Comparison of ENCODE assay signal across 8 cellular contexts in the genomic region with DNA sequence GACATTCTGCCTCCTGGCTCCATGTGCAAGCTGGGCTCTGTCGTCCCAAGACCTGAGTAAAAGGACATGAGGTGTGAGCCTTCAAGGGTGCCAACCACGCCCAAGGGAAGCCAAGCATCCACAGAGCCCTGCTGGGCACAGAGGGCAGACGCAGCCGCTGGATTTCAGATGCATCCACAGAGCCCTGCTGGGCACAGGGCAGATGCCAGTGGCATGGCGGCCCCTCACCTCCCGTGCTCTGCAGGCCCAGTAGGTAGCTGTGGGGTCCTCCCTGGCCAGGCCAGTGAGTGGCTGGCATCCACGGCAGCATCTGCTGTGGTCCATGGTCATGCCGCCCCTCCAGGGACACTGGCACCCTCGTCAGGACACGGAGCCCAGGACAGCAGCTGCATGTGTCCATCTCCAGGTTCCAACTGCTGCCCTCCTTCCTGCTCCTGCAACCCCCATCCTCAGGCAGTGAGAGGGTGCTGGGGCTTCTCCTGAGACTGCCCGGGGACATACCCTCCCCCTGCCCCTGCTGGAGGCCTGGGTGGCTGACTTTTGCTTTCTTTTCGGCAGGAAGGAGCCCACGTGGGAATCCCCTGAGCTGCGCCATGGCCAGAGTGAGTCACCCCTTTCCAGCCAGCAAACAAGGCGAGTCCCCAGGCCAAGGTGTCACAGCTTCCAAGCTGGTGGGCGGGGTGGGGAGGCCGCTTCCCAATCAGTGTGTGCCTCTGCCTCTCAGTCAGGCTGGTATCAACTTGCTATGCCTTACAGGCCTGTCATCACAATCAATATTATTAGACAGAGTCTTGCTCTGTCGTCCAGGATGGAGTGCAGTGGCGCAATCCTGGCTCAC. TPM values are rescaled to one million over a fixed set of nuclear protein-coding genes. Genes with fewer than 3 reads are reported as not detected.
DNase-seq lines count a peak whose midpoint lies in the region; ATAC-seq and TF ChIP-seq lines count a peak whose summit lies in the region.

No MANE protein-coding gene starts in this region.

- POLR2A ChIA-PET in OCI-LY7 (lab: Charles Lee) = no interaction called here

- no peaks in the 10 kb centered on the region for H3K27me3 ChIP-seq in heart right ventricle

- H3K9me3 ChIP-seq in OCI-LY7 (ENCODE audit: low read length) (no peaks in the 10 kb centered on the region), heart right ventricle (no peaks in the 10 kb centered on the region)

- in situ Hi-C loops in ACHN (cut with HindIII; ENCODE audit: low pct_ligation_motif_present, low pct_unique_long_range_greater_than_20kb, low sequenced_read_pairs) = no loop called here

- peak overlapping the region; percentile 39 for H3K4me2 ChIP-seq in OCI-LY7 (ENCODE audit: low read length)

- no peaks in the 10 kb centered on the region for H4K20me1 ChIP-seq in OCI-LY7 (ENCODE audit: insufficient read depth, low read length)

- no peak for TF ChIP-seq CTCF in OCI-LY7 (conservative IDR thresholded peaks at IDR 0.05; ENCODE audit: low read length)
- TF ChIP-seq CTCF in heart right ventricle (IDR thresholded peaks at IDR 0.05) = no peak

- no peaks in the 10 kb centered on the region for H3K9me2 ChIP-seq in OCI-LY7 (ENCODE audit: insufficient read depth, low read length)

- intact Hi-C loops in OCI-LY7 (cut with micrococcal nuclease; ENCODE audit: unreplicated experiment) = no loop called here
- intact Hi-C loops in heart right ventricle (cut with DNase I) = loop anchor here in 1 of 10 donors (10.0 kb wide), 1 partner anchor 52 kb away; no protein-coding TSS in a partner anchor

- H3K4me3 ChIP-seq in OCI-LY7 (ENCODE audit: low read depth, low read length, poor library complexity, severe bottlenecking) (no peak overlapping the region), heart right ventricle (peak overlapping the region in 7 of 10 donors; percentile 2 to 51 (median 20))

- H2AFZ ChIP-seq in OCI-LY7 (ENCODE audit: low read length) = no peak overlapping the region

- no TSS peak for BruUV-seq in OCI-LY7 (replicated peaks; lab: Mats Ljungman, UMichigan)

- no peaks in the 10 kb centered on the region for H3K36me3 ChIP-seq in OCI-LY7 (ENCODE audit: insufficient read depth, low read length)
- no peaks in the 10 kb centered on the region for H3K36me3 ChIP-seq in heart right ventricle

- peak; percentile 32 for ATAC-seq in GM19463 (IDR thresholded peaks at IDR 0.05; ENCODE audit: unreplicated experiment)
- ATAC-seq in heart right ventricle = peak in 7 of 8 donors; percentile 6 to 66 (median 54)
- ATAC-seq in HG02759 (IDR thresholded peaks at IDR 0.05; ENCODE audit: unreplicated experiment) = no peak

- CTCF ChIA-PET in OCI-LY7 (lab: Charles Lee; ENCODE audit: unreplicated experiment) = interaction anchor here (0.6 kb wide), 1 partner anchor 114 kb away, joined by 6 read pairs; no protein-coding TSS in a partner anchor

- no peak overlapping the region for H3K27ac ChIP-seq in OCI-LY7 (ENCODE audit: low read depth, low read length, poor library complexity, severe bottlenecking)
- H3K27ac ChIP-seq in heart right ventricle = peak overlapping the region in 9 of 10 donors; percentile 9 to 89 (median 56)

- peaks cover 5% of the 10 kb centered on the region for H3K79me2 ChIP-seq in OCI-LY7 (ENCODE audit: insufficient read depth, low read depth, low read length)

- WGBS in heart right ventricle, 2 donors = 41 to 47% methylated on average over 19 of the region's 19 CpGs

- DNase-seq in ACHN (peak; percentile 81), OCI-LY7 (ENCODE audit: low spot score) (peak; percentile 25), activated T-helper 1 cell treated with Interleukin-2 at 50 U/mL for 16 hours (ENCODE audit: low read depth) (peak; percentile 73), heart right ventricle (peak; percentile 42 to 67), NCI-H1092 treated with DMSO at 0.1 percent for 48 hours (lab: John Stamatoyannopoulos, UW) (no peak)
- DNase-seq in stimulated activated CD4-positive, alpha-beta T cell treated with anti-CD3 and anti-CD28 coated beads, Interleukin-1b, Interleukin-23, amount 100 ng/mL, for 24 hours (ENCODE audit: low read depth in 4 of 4, low spot score in 1 of 4) = peak; percentile 65 to 92 (median 74)

- H3K4me1 ChIP-seq in OCI-LY7 (ENCODE audit: insufficient read depth, low read length, poor library complexity, severe bottlenecking) = peaks cover 21% of the 10 kb centered on the region
- H3K4me1 ChIP-seq in heart right ventricle = peaks cover 10 to 36% (median 30%) of the 10 kb centered on the region in 9 donors

RNA-seq across cellular contexts. Expression of a gene that starts 4.0 kb away (rescaled TPM):
- total RNA-seq in OCI-LY7 (2014; rRNA removed; shearing (Covaris generic)) = 31.4 and 34.7 TPM in 2 replicates
- total RNA-seq in OCI-LY7 (2022) = 40.5 and 43.7 TPM in 2 replicates
- total RNA-seq in heart right ventricle = 10 to 100 TPM in 5 of 10 donors, 1 to 10 TPM in 5; 5.4 to 14.8 (median 9.7) TPM
- polyA plus RNA-seq in heart right ventricle = 10 to 100 TPM; 10.1 to 17.0 TPM

RNA-seq across cellular contexts. Expression of a gene that starts 16.2 kb away (rescaled TPM):
- total RNA-seq in OCI-LY7 (2014; rRNA removed; shearing (Covaris generic)) = 272 and 409 TPM in 2 replicates
- total RNA-seq in OCI-LY7 (2022) (222 and 246 TPM in 2 replicates), heart right ventricle (100 to 1,000 TPM; 289 to 375 (median 329) TPM)
- 1,000 to 10,000 TPM in 1 of 2 donors, 100 to 1,000 TPM in 1; 624 to 1,058 TPM for polyA plus RNA-seq in heart right ventricle

RNA-seq across cellular contexts. Expression of a gene that starts 30.2 kb away (rescaled TPM):
- total RNA-seq in OCI-LY7 (2014; rRNA removed; shearing (Covaris generic)) = 11.7 and 14.0 TPM in 2 replicates
- total RNA-seq in OCI-LY7 (2022) (12.7 and 14.2 TPM in 2 replicates), heart right ventricle (10 to 100 TPM in 2 of 10 donors, 1 to 10 TPM in 8; 4.1 to 11.3 (median 8.3) TPM)
- polyA plus RNA-seq in heart right ventricle = 10 to 100 TPM in 1 of 2 donors, 1 to 10 TPM in 1; 8.0 to 45.4 TPM

RNA-seq across cellular contexts. Expression of a gene that starts 33.1 kb away (rescaled TPM):
- 56.9 and 81.9 TPM in 2 replicates for total RNA-seq in OCI-LY7 (2014; rRNA removed; shearing (Covaris generic))
- total RNA-seq in OCI-LY7 (2022) (42.4 and 49.9 TPM in 2 replicates), heart right ventricle (100 to 1,000 TPM; 310 to 376 (median 327) TPM)
- 100 to 1,000 TPM; 354 to 650 TPM for polyA plus RNA-seq in heart right ventricle

RNA-seq across cellular contexts. Expression of a gene that starts 40.0 kb away (rescaled TPM):
- 2.4 and 2.5 TPM in 2 replicates for total RNA-seq in OCI-LY7 (2014; rRNA removed; shearing (Covaris generic))
- total RNA-seq in OCI-LY7 (2022) (4.6 and 5.1 TPM in 2 replicates), heart right ventricle (1 to 10 TPM; 3.6 to 8.3 (median 5.9) TPM)
- polyA plus RNA-seq in heart right ventricle = 1 to 10 TPM; 3.4 to 7.6 TPM
